19 cellular contexts compared by ENCODE assay signal in the genomic region with DNA sequence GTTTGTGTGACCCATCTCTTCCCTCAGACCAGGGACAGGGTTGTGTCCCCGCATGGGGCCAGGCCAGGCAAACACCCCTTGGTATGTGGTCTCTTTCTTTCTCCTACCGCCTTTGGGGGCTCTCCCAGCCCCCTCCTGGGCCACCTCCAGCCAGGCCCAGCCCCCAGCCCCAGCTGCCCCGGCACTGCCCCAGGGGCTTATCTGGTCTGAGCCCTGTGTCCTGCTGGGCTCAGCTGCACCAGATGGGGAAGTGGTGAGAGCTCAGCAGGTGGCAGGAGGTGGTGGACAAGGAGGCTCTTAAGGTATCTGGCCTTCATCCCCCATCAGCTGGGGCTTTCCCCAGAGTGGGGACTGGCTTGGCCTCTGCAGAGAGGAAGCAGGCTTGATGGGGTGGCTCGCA. TPM values are rescaled to one million over a fixed set of nuclear protein-coding genes. Genes with fewer than 3 reads are reported as not detected.
DNase-seq lines count a peak whose midpoint lies in the region; ATAC-seq and TF ChIP-seq lines count a peak whose summit lies in the region.
"Had no signal": no experiment of that assay in that cellular context is flagged by ENCODE, and none has a peak within 500 bp of the region (broad histone marks: within the 10 kb centered on the region; RNA-seq: fewer than 3 reads in every experiment).

No MANE protein-coding gene starts in this region.

- H3K4me2 ChIP-seq in PC-3 (ENCODE audit: low read length): no peak overlapping the region

- H3K4me3 ChIP-seq in choroid plexus epithelial cell (ENCODE audit: low read depth, low read length): no peak overlapping the region
- H3K4me3 ChIP-seq in PC-3 (ENCODE audit: low read length): no peak overlapping the region
- H3K4me3 ChIP-seq: pancreas, SJSA1, stomach had no signal

- CTCF ChIA-PET in PC-3 (lab: Charles Lee): no interaction called here

- H3K4me1 ChIP-seq in PC-3 (ENCODE audit: insufficient read depth, low read length): no peaks in the 10 kb centered on the region
- H3K4me1 ChIP-seq: pancreas, SJSA1, stomach had no signal

- no peaks in the 10 kb centered on the region for H3K36me3 ChIP-seq in PC-3 (ENCODE audit: low read depth, low read length)
- H3K36me3 ChIP-seq: pancreas, SJSA1, stomach had no signal

- intact Hi-C loops in PC-3 (cut with micrococcal nuclease): no loop called here

- no peak for TF ChIP-seq CTCF in GM13976 (IDR thresholded peaks at IDR 0.05; ENCODE audit: borderline replicate concordance, control extremely low read depth, extremely low read depth, insufficient read depth, missing control alignments)
- TF ChIP-seq CTCF in choroid plexus epithelial cell (conservative IDR thresholded peaks at IDR 0.05; ENCODE audit: low read depth, low read length): no peak
- no peak for TF ChIP-seq CTCF in PC-3 (conservative IDR thresholded peaks at IDR 0.05; ENCODE audit: low read depth, low read length)
- TF ChIP-seq CTCF in GM13977 (IDR thresholded peaks at IDR 0.05; ENCODE audit: extremely low read depth, insufficient read depth, missing control alignments): no peak

- BruUV-seq in PC-3 (replicated peaks; lab: Mats Ljungman, UMichigan): no TSS peak

- POLR2A ChIA-PET in PC-3 (lab: Charles Lee; ENCODE audit: unreplicated experiment): no interaction called here

- no peaks in the 10 kb centered on the region for H3K9me2 ChIP-seq in PC-3 (replicated peaks; ENCODE audit: low read length)

- in situ Hi-C loops in GM13976 (cut with MboI; ENCODE audit: low sequenced_read_pairs, unreplicated experiment): no loop called here
- in situ Hi-C loops in GM13977 (cut with MboI; ENCODE audit: low pct_unique_long_range_greater_than_20kb, low sequenced_read_pairs, unreplicated experiment): no loop called here

- ATAC-seq in PC-3: no peak
- no peak for ATAC-seq in GM18909 (IDR thresholded peaks at IDR 0.05; ENCODE audit: poor library complexity, unreplicated experiment)
- ATAC-seq: CD8-positive, alpha-beta T cell; pancreas had no signal

- H3K27me3 ChIP-seq in PC-3 (ENCODE audit: low read length): no peaks in the 10 kb centered on the region
- H3K27me3 ChIP-seq: pancreas had no signal

- H3K9ac ChIP-seq in PC-3 (ENCODE audit: low read length): no peak overlapping the region

- H4K20me1 ChIP-seq in PC-3 (ENCODE audit: low read length): no peaks in the 10 kb centered on the region

- H3K9me3 ChIP-seq in PC-3 (ENCODE audit: low read length): no peaks in the 10 kb centered on the region
- H3K9me3 ChIP-seq: pancreas, SJSA1, stomach had no signal

- no peak overlapping the region for H3K27ac ChIP-seq in PC-3 (ENCODE audit: low read length)
- H3K27ac ChIP-seq: pancreas, SJSA1, stomach had no signal

- H3F3A ChIP-seq in PC-3 (ENCODE audit: low read length, unreplicated experiment): no peaks in the 10 kb centered on the region

- H3K79me2 ChIP-seq in PC-3 (ENCODE audit: low read length): no peaks in the 10 kb centered on the region

- H2AFZ ChIP-seq in PC-3 (ENCODE audit: low read length): no peak overlapping the region

- DNase-seq in A172 (ENCODE audit: low spot score): peak; percentile 61
- peak; percentile 60 for DNase-seq in GM13976 (ENCODE audit: low spot score)
- peak; percentile 52 to 76 for DNase-seq in NCI-H524 (lab: John Stamatoyannopoulos, UW)
- DNase-seq in choroid plexus epithelial cell (ENCODE audit: low read depth): peak; percentile 50
- DNase-seq in PC-3: no peak
- no peak for DNase-seq in GM13977 (ENCODE audit: low spot score)
- DNase-seq in NCI-H2227 treated with DMSO at 0.1 percent for 48 hours (lab: John Stamatoyannopoulos, UW): no peak
- DNase-seq: activated CD4-positive, alpha-beta T cell treated with anti-CD3 and anti-CD28 coated beads, Interleukin-2, amount 10 ng/mL, durations not matched to agents 24 days and 14 days; caudate nucleus; CD8-positive, alpha-beta T cell; DND-41; effector CD8-positive, alpha-beta T cell; NCI-H1694 treated with DMSO at 0.1 percent for 48 hours; NCI-H345; stimulated activated CD4-positive, alpha-beta T cell treated with anti-CD3 and anti-CD28 coated beads, Interleukin-1b, Interleukin-23, amount 100 ng/mL, for 48 hours; stomach had no signal

RNA-seq across cellular contexts. Expression of a gene that starts 8.7 kb away (rescaled TPM):
- 2.2 and 2.8 TPM in 2 replicates for total RNA-seq in A172 (2014; rRNA removed; shearing (Covaris generic))
- total RNA-seq in PC-3 (2014; rRNA removed): 2.7 and 2.9 TPM in 2 replicates

RNA-seq across cellular contexts. Expression of a gene that starts 59.0 kb away (rescaled TPM):
- 8.0 and 12.2 TPM in 2 replicates for total RNA-seq in A172 (2014; rRNA removed; shearing (Covaris generic))
- 17.9 and 28.6 TPM in 2 replicates for total RNA-seq in PC-3 (2014; rRNA removed)

Comparison
In these comparisons a context has a peak if more than half of its experiments do, and no peak if none do; other contexts are left out.
1. DNase-seq: peak in A172 (single experiment), GM13976 (single experiment), NCI-H524 (2 of 2) and choroid plexus epithelial cell (single experiment); none in PC-3 (single experiment), GM13977 (single experiment) and NCI-H2227 treated with DMSO at 0.1 percent for 48 hours (single experiment).